9 cellular contexts compared by ENCODE assay signal in genomic region chr10:94361161-94361794, GRCh38. TPM values are rescaled to one million over a fixed set of nuclear protein-coding genes. Genes with fewer than 3 reads are reported as not detected.
A peak's percentile ranks its signal among the peaks of the same experiment; 100 is the strongest.
DNase-seq lines count a peak whose midpoint lies in the region; ATAC-seq and TF ChIP-seq lines count a peak whose summit lies in the region.
"Had no signal": no experiment of that assay in that cellular context is flagged by ENCODE, and none has a peak within 500 bp of the region (broad histone marks: within the 10 kb centered on the region; RNA-seq: fewer than 3 reads in every experiment).

No MANE protein-coding gene starts in this region.

- no peak for ATAC-seq in T-helper 17 cell

- WGBS in thyroid gland, 2 donors: 47 to 51% methylated on average over 4 of the region's 4 CpGs

- H3K4me3 ChIP-seq in foreskin fibroblast (ENCODE audit: low read depth in 1 of 2, low read length in 2 of 2) (peak overlapping the region; percentile 63 to 71), thyroid gland (replicated peaks in 1 of 3) (no peak overlapping the region)

- H3K4me3 Mint-ChIP-seq in activated naive CD4-positive, alpha-beta T cell treated with anti-CD3 and anti-CD28 coated beads, Interleukin-2, amount 10 ng/mL, durations not matched to agents 7 days and 5 days: peak overlapping the region; percentile 92
- peak overlapping the region; percentile 98 for H3K4me3 Mint-ChIP-seq in T-helper 17 cell

- H3K36me3 Mint-ChIP-seq in activated naive CD4-positive, alpha-beta T cell treated with anti-CD3 and anti-CD28 coated beads, Interleukin-2, amount 10 ng/mL, durations not matched to agents 7 days and 5 days: peaks cover 38% of the 10 kb centered on the region
- peaks cover 10% of the 10 kb centered on the region for H3K36me3 Mint-ChIP-seq in T-helper 17 cell (ENCODE audit: low read depth)

- no peaks in the 10 kb centered on the region for H3K9me3 ChIP-seq in T-helper 17 cell (ENCODE audit: control insufficient read depth, low read length, poor library complexity, severe bottlenecking)
- H3K9me3 ChIP-seq in thyroid gland: no peaks in the 10 kb centered on the region
- H3K9me3 ChIP-seq: thoracic aorta had no signal

- peak overlapping the region in 1 of 3 donors; percentile 47 for H3K27ac ChIP-seq in thyroid gland
- H3K27ac ChIP-seq: thoracic aorta had no signal

- no peaks in the 10 kb centered on the region for H3K27me3 ChIP-seq in thyroid gland

- H3K27me3 Mint-ChIP-seq in activated naive CD4-positive, alpha-beta T cell treated with anti-CD3 and anti-CD28 coated beads, Interleukin-2, amount 10 ng/mL, durations not matched to agents 7 days and 5 days: peaks cover 21% of the 10 kb centered on the region
- peaks cover 6% of the 10 kb centered on the region for H3K27me3 Mint-ChIP-seq in T-helper 17 cell

- intact Hi-C loops in thyroid gland (cut with DNase I): loop anchor here (5.0 kb wide), 2 partner anchors 41 to 81 kb away; partner anchors contain the start of gene TBC1D12

- CTCF ChIA-PET in activated naive CD4-positive, alpha-beta T cell treated with anti-CD3 and anti-CD28 coated beads, Interleukin-2, amount 10 ng/mL, durations not matched to agents 7 days and 5 days (lab: Charles Lee): interaction anchor here (0.6 to 1.1 kb wide), 2 partner anchors 41 to 43 kb away, joined by 3 to 6 read pairs; no protein-coding TSS in a partner anchor

- H3K4me1 ChIP-seq in thyroid gland: peaks cover 12 to 16% of the 10 kb centered on the region in 2 donors

- no peak for DNase-seq in activated naive CD4-positive, alpha-beta T cell treated with anti-CD3 and anti-CD28 coated beads, Interleukin-2, amount 10 ng/mL, durations not matched to agents 7 days and 5 days
- DNase-seq in activated naive CD4-positive, alpha-beta T cell treated with anti-CD3 and anti-CD28 coated beads, Interleukin-2, amount 50 U/mL, for 16 hours: no peak
- DNase-seq in T-helper 17 cell: no peak
- peak in 1 of 2 donors; percentile 35 for DNase-seq in foreskin fibroblast
- DNase-seq in thyroid gland: peak; percentile 74 to 77
- DNase-seq in cerebellar nuclear complex (lab: John Stamatoyannopoulos, UW): no peak
- DNase-seq in cerebellum (ENCODE audit: low spot score): no peak
- no peak for DNase-seq in C1 segment of cervical spinal cord (lab: John Stamatoyannopoulos, UW)

- no peak for TF ChIP-seq CTCF in foreskin fibroblast (IDR thresholded peaks at IDR 0.05; ENCODE audit: low read depth, low read length)
- no peak for TF ChIP-seq CTCF in thyroid gland (IDR thresholded peaks at IDR 0.05)

- no peak for TF ChIP-seq POLR2A in thyroid gland (IDR thresholded peaks at IDR 0.05)

- peaks cover 4 to 7% of the 10 kb centered on the region in 2 donors for H3K36me3 ChIP-seq in thyroid gland
- H3K36me3 ChIP-seq: thoracic aorta had no signal

- no peaks in the 10 kb centered on the region for H3K9me3 Mint-ChIP-seq in activated naive CD4-positive, alpha-beta T cell treated with anti-CD3 and anti-CD28 coated beads, Interleukin-2, amount 10 ng/mL, durations not matched to agents 7 days and 5 days

- peaks cover 45% of the 10 kb centered on the region for H3K4me1 Mint-ChIP-seq in activated naive CD4-positive, alpha-beta T cell treated with anti-CD3 and anti-CD28 coated beads, Interleukin-2, amount 10 ng/mL, durations not matched to agents 7 days and 5 days
- peaks cover 22% of the 10 kb centered on the region for H3K4me1 Mint-ChIP-seq in T-helper 17 cell

- no peak overlapping the region for H3K27ac Mint-ChIP-seq in activated naive CD4-positive, alpha-beta T cell treated with anti-CD3 and anti-CD28 coated beads, Interleukin-2, amount 10 ng/mL, durations not matched to agents 7 days and 5 days
- H3K27ac Mint-ChIP-seq in T-helper 17 cell: peak overlapping the region; percentile 98

RNA-seq across cellular contexts. Expression of gene NOC3L, which starts 1.5 kb away (rescaled TPM):
- total RNA-seq in T-helper 17 cell (10 to 100 TPM; 15.3 to 22.4 TPM), thyroid gland (10 to 100 TPM; 18.9 to 35.6 (median 25.4) TPM), cerebellum (22.0 TPM)

RNA-seq across cellular contexts. Expression of gene TBC1D12, which starts 41.1 kb away (rescaled TPM):
- total RNA-seq in T-helper 17 cell (1 to 10 TPM; 1.3 to 1.9 TPM), thyroid gland (10 to 100 TPM; 17.5 to 28.2 (median 18.7) TPM), cerebellum (54.8 TPM)

Comparison
In these comparisons a context has a peak if more than half of its experiments do, and no peak if none do; other contexts are left out.
1. DNase-seq: peak in thyroid gland (2 of 2); none in activated naive CD4-positive, alpha-beta T cell treated with anti-CD3 and anti-CD28 coated beads, Interleukin-2, amount 10 ng/mL, durations not matched to agents 7 days and 5 days (single experiment), activated naive CD4-positive, alpha-beta T cell treated with anti-CD3 and anti-CD28 coated beads, Interleukin-2, amount 50 U/mL, for 16 hours (single experiment), T-helper 17 cell (0 of 3), cerebellar nuclear complex (0 of 2), cerebellum (single experiment) and C1 segment of cervical spinal cord (0 of 14).
2. H3K4me3 ChIP-seq: peak in foreskin fibroblast (2 of 2); none in thyroid gland (0 of 3).
3. RNA of gene TBC1D12, which starts 41.1 kb away (total RNA-seq): 54.8 TPM in cerebellum (single experiment) and 17.5 to 28.2 TPM in thyroid gland; 1.3 to 1.9 TPM in T-helper 17 cell; every median in the first group is over 4 times any median in the second.